Comparison of ENCODE assay signal across 13 cellular contexts in the genomic region with DNA sequence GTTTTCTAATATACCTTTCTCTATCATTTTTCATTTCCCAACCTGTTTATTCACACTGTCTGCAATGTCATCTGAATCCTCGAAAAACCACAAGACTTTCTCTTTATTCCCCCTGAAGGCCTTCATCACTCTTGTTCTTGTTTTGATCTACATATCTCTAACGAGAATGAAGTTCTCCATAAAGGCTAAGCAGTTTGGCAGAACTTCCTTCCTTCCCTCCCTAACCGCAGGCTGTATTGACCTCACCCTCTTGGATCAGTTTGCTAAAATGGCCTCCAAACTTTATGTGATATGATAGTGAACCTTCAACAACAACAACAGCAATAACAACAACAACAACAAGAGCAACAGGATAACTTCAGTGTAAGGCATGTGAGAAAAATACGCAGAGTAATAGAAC.
DNase-seq lines count a peak whose midpoint lies in the region; ATAC-seq and TF ChIP-seq lines count a peak whose summit lies in the region.
"Had no signal": no experiment of that assay in that cellular context is flagged by ENCODE, and none has a peak within 500 bp of the region (broad histone marks: within the 10 kb centered on the region; RNA-seq: fewer than 3 reads in every experiment).

No MANE protein-coding gene starts in this region.

- no peaks in the 10 kb centered on the region for H3K27me3 Mint-ChIP-seq in HFFc6 (ENCODE audit: insufficient read depth)
- H3K27me3 Mint-ChIP-seq in naive thymus-derived CD4-positive, alpha-beta T cell = no peaks in the 10 kb centered on the region

- H4K91ac ChIP-seq in mesenchymal stem cell (ENCODE audit: low read length) = no peak overlapping the region

- no peak overlapping the region for H2BK12ac ChIP-seq in mesenchymal stem cell (ENCODE audit: low read length in 2 of 2)

- no peak overlapping the region for H2BK5ac ChIP-seq in mesenchymal stem cell (ENCODE audit: low read depth, low read length, poor library complexity, severe bottlenecking)

- H3K9me3 ChIP-seq in mammary epithelial cell (replicated peaks; ENCODE audit: insufficient read depth, low read length) (no peaks in the 10 kb centered on the region), mesenchymal stem cell (ENCODE audit: control insufficient read depth, low read length) (no peaks in the 10 kb centered on the region), ovary (no peaks in the 10 kb centered on the region)
- H3K9me3 ChIP-seq in naive thymus-derived CD4-positive, alpha-beta T cell (ENCODE audit: control insufficient read depth in 2 of 3, low read length in 3 of 3) = no peaks in the 10 kb centered on the region
- H3K9me3 ChIP-seq: pancreas had no signal

- H3K9me3 Mint-ChIP-seq in HFFc6 = no peaks in the 10 kb centered on the region
- no peaks in the 10 kb centered on the region for H3K9me3 Mint-ChIP-seq in naive thymus-derived CD4-positive, alpha-beta T cell
- H3K9me3 Mint-ChIP-seq: T-helper 2 cell treated with Interferon-gamma antibody and Interleukin-4, amounts not matched to agents 5 μg/mL and 100 μg/mL, for 36 hours had no signal

- WGBS in mammary epithelial cell (ENCODE audit: low coverage, missing lambda C conversion rate) = 47% methylated on average over 4 of the region's 4 CpGs
- WGBS in mesenchymal stem cell = 93% methylated on average over 4 of the region's 4 CpGs
- WGBS in ovary, 3 donors = 21 to 25% (median 23%) methylated on average over 4 of the region's 4 CpGs

- no peak overlapping the region for H2BK120ac ChIP-seq in mesenchymal stem cell (ENCODE audit: low read depth, low read length)

- H3K4me2 ChIP-seq in mammary epithelial cell (ENCODE audit: insufficient read depth, low read depth, low read length) = no peak overlapping the region
- no peak overlapping the region for H3K4me2 ChIP-seq in mesenchymal stem cell (ENCODE audit: low read length, poor library complexity, severe bottlenecking)

- no TSS peak for BruUV-seq in mammary epithelial cell (replicated peaks; lab: Mats Ljungman, UMichigan)

- H3K79me1 ChIP-seq in mesenchymal stem cell (replicated peaks; ENCODE audit: low read length, poor library complexity, severe bottlenecking) = peaks cover 9% of the 10 kb centered on the region

- no peak overlapping the region for H2BK15ac ChIP-seq in mesenchymal stem cell (ENCODE audit: low read depth, poor library complexity, severe bottlenecking)

- peaks cover 18% of the 10 kb centered on the region for H3K4me1 Mint-ChIP-seq in HFFc6 (ENCODE audit: low read depth)
- H3K4me1 Mint-ChIP-seq in naive thymus-derived CD4-positive, alpha-beta T cell = peaks cover 6 to 38% (median 23%) of the 10 kb centered on the region in 7 donors

- peak overlapping the region; percentile 12; the same call in 1 of the 2 replicates for H3K4me3 Mint-ChIP-seq in HFFc6
- peak overlapping the region in 4 of 10 donors; percentile 0 to 38 (median 4) for H3K4me3 Mint-ChIP-seq in naive thymus-derived CD4-positive, alpha-beta T cell
- H3K4me3 Mint-ChIP-seq: T-helper 2 cell treated with Interferon-gamma antibody and Interleukin-4, amounts not matched to agents 5 μg/mL and 100 μg/mL, for 36 hours had no signal

- dilution Hi-C loops in mammary epithelial cell (cut with HindIII; ENCODE audit: low sequenced_read_pairs) = no loop called here

- TF ChIP-seq EP300 in ovary (IDR thresholded peaks at IDR 0.05) = no peak

- no peak overlapping the region for H3K4ac ChIP-seq in mesenchymal stem cell (ENCODE audit: low read depth in 1 of 2, low read length in 2 of 2)

- H3K79me2 ChIP-seq in mammary epithelial cell (ENCODE audit: insufficient read depth, low read length) = no peaks in the 10 kb centered on the region

- no peak overlapping the region for H3K27ac ChIP-seq in mammary epithelial cell (ENCODE audit: insufficient read depth, low read depth, low read length)
- no peak overlapping the region for H3K27ac ChIP-seq in mesenchymal stem cell (ENCODE audit: low read length, poor library complexity, severe bottlenecking)
- no peak overlapping the region for H3K27ac ChIP-seq in naive thymus-derived CD4-positive, alpha-beta T cell (ENCODE audit: low read depth, low read length)
- peak overlapping the region in 1 of 2 donors; percentile 42 for H3K27ac ChIP-seq in ovary

- H3K23ac ChIP-seq in mesenchymal stem cell (ENCODE audit: low read length in 2 of 2) = no peak overlapping the region

- peak overlapping the region; percentile 74 for H2AFZ ChIP-seq in mammary epithelial cell (ENCODE audit: low read depth, low read length)
- no peak overlapping the region for H2AFZ ChIP-seq in mesenchymal stem cell (ENCODE audit: low read depth, low read length)

- H4K20me1 ChIP-seq in mammary epithelial cell (ENCODE audit: insufficient read depth, low read length) = no peaks in the 10 kb centered on the region

- CTCF ChIA-PET in mammary epithelial cell (lab: Charles Lee; ENCODE audit: low non-redundant PET) = no interaction called here
- CTCF ChIA-PET in naive thymus-derived CD4-positive, alpha-beta T cell (lab: Charles Lee) = no interaction called here

- H3K27me3 ChIP-seq in mammary epithelial cell (ENCODE audit: insufficient read depth, low read length) = no peaks in the 10 kb centered on the region
- no peaks in the 10 kb centered on the region for H3K27me3 ChIP-seq in mesenchymal stem cell (ENCODE audit: control insufficient read depth in 1 of 2, insufficient read depth in 1 of 2, low read length in 2 of 2)
- H3K27me3 ChIP-seq in naive thymus-derived CD4-positive, alpha-beta T cell (ENCODE audit: control insufficient read depth in 2 of 2, insufficient read depth in 2 of 2, low read length in 2 of 2) = no peaks in the 10 kb centered on the region
- H3K27me3 ChIP-seq in ovary = no peaks in the 10 kb centered on the region
- H3K27me3 ChIP-seq: pancreas had no signal

- no peak for ATAC-seq in HG02840 (IDR thresholded peaks at IDR 0.05; ENCODE audit: low FRiP score, unreplicated experiment)
- ATAC-seq in naive thymus-derived CD4-positive, alpha-beta T cell = no peak
- ATAC-seq: pancreas had no signal

- H3K9ac ChIP-seq in mammary epithelial cell (ENCODE audit: insufficient read depth, low read length) (no peak overlapping the region), mesenchymal stem cell (ENCODE audit: low read length) (peak overlapping the region; percentile 56)

- H3K18ac ChIP-seq in mesenchymal stem cell (ENCODE audit: low read depth in 1 of 2, low read length in 2 of 2) = no peak overlapping the region

- H3K4me3 ChIP-seq in mammary epithelial cell (replicated peaks in 1 of 3; ENCODE audit: insufficient read depth in 1 of 3, low read depth in 2 of 3, low read length in 3 of 3) = no peak overlapping the region
- H3K4me3 ChIP-seq in mesenchymal stem cell (ENCODE audit: insufficient read depth in 1 of 2, low read depth in 1 of 2, low read length in 2 of 2) = no peak overlapping the region
- H3K4me3 ChIP-seq in naive thymus-derived CD4-positive, alpha-beta T cell (ENCODE audit: low read length) = no peak overlapping the region
- no peak overlapping the region for H3K4me3 ChIP-seq in ovary
- H3K4me3 ChIP-seq: pancreas had no signal

- H3K4me1 ChIP-seq in mammary epithelial cell (ENCODE audit: insufficient read depth, low read length) (no peaks in the 10 kb centered on the region), mesenchymal stem cell (ENCODE audit: control insufficient read depth, insufficient read depth, low read depth, low read length) (no peaks in the 10 kb centered on the region), ovary (ENCODE audit: insufficient read depth) (no peaks in the 10 kb centered on the region)
- H3K4me1 ChIP-seq in naive thymus-derived CD4-positive, alpha-beta T cell (ENCODE audit: control insufficient read depth in 2 of 2, insufficient read depth in 2 of 2, low read length in 2 of 2) = no peaks in the 10 kb centered on the region

- no peak overlapping the region for H3K14ac ChIP-seq in mesenchymal stem cell (ENCODE audit: low read length in 2 of 2)

- POLR2A ChIA-PET in naive thymus-derived CD4-positive, alpha-beta T cell (lab: Charles Lee) = no interaction called here

- no peak for TF ChIP-seq POLR2A in ovary (IDR thresholded peaks at IDR 0.05)

- in situ Hi-C loops in mammary epithelial cell (cut with MboI; ENCODE audit: low sequenced_read_pairs in 2 of 2) = no loop called here

- intact Hi-C loops in mammary epithelial cell (cut with micrococcal nuclease) = no loop called here
- intact Hi-C loops in naive thymus-derived CD4-positive, alpha-beta T cell (cut with micrococcal nuclease) = no loop called here
- intact Hi-C loops in ovary (cut with DNase I) = no loop called here

- H3K27ac Mint-ChIP-seq in HFFc6 = peak overlapping the region; percentile 36; the same call in 1 of the 2 replicates
- H3K27ac Mint-ChIP-seq in naive thymus-derived CD4-positive, alpha-beta T cell = peak overlapping the region in 3 of 9 donors; percentile 38 to 81 (median 70)
- H3K27ac Mint-ChIP-seq: T-helper 2 cell treated with Interferon-gamma antibody and Interleukin-4, amounts not matched to agents 5 μg/mL and 100 μg/mL, for 36 hours had no signal

- TF ChIP-seq CTCF in HFFc6 (IDR thresholded peaks at IDR 0.05) (no peak), mammary epithelial cell (conservative IDR thresholded peaks at IDR 0.05 in 1 of 2, IDR thresholded peaks at IDR 0.05 in 1 of 2; ENCODE audit: extremely low read depth in 1 of 2, insufficient read depth in 1 of 2, low read depth in 1 of 2, low read length in 2 of 2) (no peak), ovary (IDR thresholded peaks at IDR 0.05) (no peak)

- H3K36me3 ChIP-seq in mammary epithelial cell (ENCODE audit: insufficient read depth, low read length) (no peaks in the 10 kb centered on the region), mesenchymal stem cell (ENCODE audit: control insufficient read depth in 1 of 2, insufficient read depth in 2 of 2, low read depth in 1 of 2, low read length in 2 of 2) (no peaks in the 10 kb centered on the region), ovary (no peaks in the 10 kb centered on the region)
- no peaks in the 10 kb centered on the region for H3K36me3 ChIP-seq in naive thymus-derived CD4-positive, alpha-beta T cell (ENCODE audit: control insufficient read depth in 2 of 3, insufficient read depth in 3 of 3, low read length in 3 of 3)
- H3K36me3 ChIP-seq: pancreas had no signal

- no peak overlapping the region for H2AK5ac ChIP-seq in mesenchymal stem cell (ENCODE audit: low read length, severe bottlenecking)

- no peak overlapping the region for H4K8ac ChIP-seq in mesenchymal stem cell (ENCODE audit: low read length)

- DNase-seq in AG08395 (ENCODE audit: low spot score) = peak; percentile 39
- DNase-seq in HFFc6 = no peak
- DNase-seq in mammary epithelial cell = no peak
- DNase-seq in mesenchymal stem cell = no peak
- no peak for DNase-seq in activated CD4-positive, CD25-positive, alpha-beta regulatory T cell (lab: John Stamatoyannopoulos, UW)
- no peak for DNase-seq in naive thymus-derived CD4-positive, alpha-beta T cell
- no peak for DNase-seq in ovary
- DNase-seq: activated CD8-positive, alpha-beta memory T cell treated with anti-CD3 and anti-CD28 coated beads, Interleukin-2, amount 50 U/mL, for 4 hours; C1 segment of cervical spinal cord; pancreas; stimulated activated CD4-positive, alpha-beta T cell treated with anti-CD3 and anti-CD28 coated beads, Interleukin-4, amount 100 ng/mL, for 1 hour had no signal

- no peaks in the 10 kb centered on the region for H3K36me3 Mint-ChIP-seq in HFFc6 (ENCODE audit: low read depth)
- peaks cover 0 to 58% (median 40%) of the 10 kb centered on the region in 5 donors for H3K36me3 Mint-ChIP-seq in naive thymus-derived CD4-positive, alpha-beta T cell
